In the genomic region with DNA sequence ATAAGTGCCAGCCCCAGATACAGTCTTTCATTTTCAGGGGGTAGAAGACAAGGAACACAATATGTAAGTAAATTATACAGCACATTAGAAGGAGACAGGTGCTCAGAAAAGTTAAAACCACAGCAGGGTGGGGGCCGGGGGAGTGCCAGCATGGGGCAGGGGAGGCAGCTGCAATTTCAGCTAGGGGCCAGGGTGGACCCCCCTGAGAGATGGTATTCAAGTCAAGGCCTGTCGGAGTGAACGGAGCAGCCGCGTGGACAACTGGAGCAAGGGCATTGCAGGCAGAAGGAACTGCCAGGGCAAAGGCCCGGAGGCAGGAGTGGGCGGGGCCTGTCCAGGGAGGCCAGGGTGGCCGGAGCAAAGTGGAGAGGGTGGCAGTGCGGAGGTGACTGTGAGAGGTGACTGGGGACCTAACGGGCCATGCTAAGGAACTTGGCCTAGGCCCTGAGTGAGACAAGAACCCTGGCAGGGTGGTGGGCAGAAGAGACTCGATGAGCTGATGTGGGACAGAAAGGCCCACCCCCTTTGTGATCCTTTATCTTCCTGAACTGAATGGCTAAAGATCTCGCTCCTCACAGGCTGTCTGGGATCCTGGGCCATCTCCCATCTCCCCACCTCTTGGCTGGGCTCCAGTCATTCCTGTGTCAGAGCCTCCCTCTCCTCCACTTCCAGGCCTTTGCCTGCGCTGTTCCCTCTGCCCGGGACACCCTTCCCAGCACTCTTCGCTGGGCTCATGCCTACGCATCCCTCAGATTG, we compare ENCODE assay signal across 34 cellular contexts. TPM values are rescaled to one million over a fixed set of nuclear protein-coding genes. Genes with fewer than 3 reads are reported as not detected.
"Had no signal": no experiment of that assay in that cellular context is flagged by ENCODE, and none has a peak within 500 bp of the region (broad histone marks: within the 10 kb centered on the region; RNA-seq: fewer than 3 reads in every experiment).

No MANE protein-coding gene starts in this region.

- H3K27ac ChIP-seq: adrenal gland, brain microvascular endothelial cell, gastrocnemius medialis, ovary, right lobe of liver, skin epidermis, thoracic aorta, VCaP had no signal

- H3K9me3 ChIP-seq: adrenal gland, gastrocnemius medialis, ovary, right lobe of liver, thoracic aorta had no signal

- FAIRE-seq: kidney, TTC549, urothelium cell line had no signal

- ATAC-seq: effector memory CD8-positive, alpha-beta T cell; gastrocnemius medialis; left colon; natural killer cell treated with Interleukin-12 subunit alpha and Interleukin-12 subunit beta and Interleukin-15 and Interleukin-18, amount 100 ng/mL, for 72 hours; stimulated activated naive CD8-positive, alpha-beta T cell treated with anti-CD3 and anti-CD28 coated beads, Interleukin-15, Interleukin-2, amounts not matched to agents 100 U/mL and 50 U/mL, for 24 hours had no signal

- H3K27me3 ChIP-seq: adrenal gland, brain microvascular endothelial cell, gastrocnemius medialis, ovary, right lobe of liver had no signal

- H3K4me3 ChIP-seq: adrenal gland, gastrocnemius medialis, ovary, right lobe of liver, skin epidermis, thoracic aorta had no signal

- H3K36me3 ChIP-seq: adrenal gland, brain microvascular endothelial cell, gastrocnemius medialis, ovary, right lobe of liver, thoracic aorta had no signal

- DNase-seq: activated CD4-positive, alpha-beta T cell treated with anti-CD3 and anti-CD28 coated beads for 4 hours; activated CD4-positive, alpha-beta T cell treated with anti-CD3 and anti-CD28 coated beads, Interleukin-2, amount 50 U/mL, for 4 hours; activated effector memory CD4-positive, alpha-beta T cell treated with Interleukin-2 at 50 U/mL for 16 hours; activated naive CD4-positive, alpha-beta T cell treated with Interleukin-2 at 50 U/mL for 16 hours; activated naive CD8-positive, alpha-beta T cell treated with anti-CD3 and anti-CD28 coated beads for 36 hours; activated T-cell treated with anti-CD3 and anti-CD28 coated beads for 4 hours; adrenal gland; aorta; brain microvascular endothelial cell; caudate nucleus; cortex of kidney; effector memory CD8-positive, alpha-beta T cell; erythroblast; gastrocnemius medialis; glutamatergic neuron; hippocampal formation; immature natural killer cell; kidney; left colon; mesenchymal stem cell; ovary; right lobe of liver; stimulated activated CD4-positive, alpha-beta T cell treated with anti-CD3 and anti-CD28 coated beads, Interleukin-12 subunit alpha, Interleukin-12 subunit beta, amount 100 ng/mL, for 4 hours; stimulated activated CD4-positive, alpha-beta T cell treated with anti-CD3 and anti-CD28 coated beads, Interleukin-4, amount 100 ng/mL, for 1 hour; stimulated activated naive CD8-positive, alpha-beta T cell treated with anti-CD3 and anti-CD28 coated beads, Interleukin-15, Interleukin-2, amounts not matched to agents 100 U/mL and 50 U/mL, for 24 hours; trophoblast cell had no signal

RNA-seq across cellular contexts. Expression of a gene that starts 22.4 kb away (rescaled TPM):
- total RNA-seq: activated naive CD8-positive, alpha-beta T cell treated with anti-CD3 and anti-CD28 coated beads for 36 hours; gastrocnemius medialis; mononuclear cell; natural killer cell treated with Interleukin-12 subunit alpha and Interleukin-12 subunit beta and Interleukin-15 and Interleukin-18, amount 100 ng/mL, for 72 hours; T-helper 1 cell treated with Interleukin-12 subunit alpha and Interleukin-12 subunit beta and Interleukin-4 antibody, amounts not matched to agents 30 ng/mL and 1 ng/mL, for 36 hours had no signal
- polyA plus RNA-seq: aorta, immature natural killer cell had no signal
